ENCODE assay signal across 20 cellular contexts in genomic region chr18:47829831-47830230, GRCh38.
DNase-seq lines count a peak whose midpoint lies in the region; ATAC-seq, FAIRE-seq and TF ChIP-seq lines count a peak whose summit lies in the region.
"Had no signal": no experiment of that assay in that cellular context is flagged by ENCODE, and none has a peak within 500 bp of the region (broad histone marks: within the 10 kb centered on the region; RNA-seq: fewer than 3 reads in every experiment).

No MANE protein-coding gene starts in this region.

- H3K4me1 ChIP-seq in astrocyte (ENCODE audit: insufficient read depth, low read length): no peaks in the 10 kb centered on the region
- H3K4me1 ChIP-seq in endodermal cell (ENCODE audit: control insufficient read depth, insufficient read depth, low read length): peaks cover 3% of the 10 kb centered on the region
- H3K4me1 ChIP-seq in thyroid gland: peaks cover 26 to 35% of the 10 kb centered on the region in 2 donors
- H3K4me1 ChIP-seq: BLaER1 treated with 17β-estradiol and CSF1 and Interleukin-3, amounts not matched to agents 10 nM and 100 nM; Caco-2 had no signal

- H3K36me3 Mint-ChIP-seq in astrocyte (ENCODE audit: low read depth, unreplicated experiment): peaks cover 25% of the 10 kb centered on the region
- H3K36me3 Mint-ChIP-seq in endodermal cell (ENCODE audit: low read depth): peaks cover 83% of the 10 kb centered on the region

- H3K27ac ChIP-seq in astrocyte (ENCODE audit: low read depth, low read length) (no peak overlapping the region), endodermal cell (ENCODE audit: low read depth, low read length) (no peak overlapping the region), thyroid gland (peak overlapping the region in 2 of 3 donors; percentile 32 to 51)
- H3K27ac ChIP-seq: 22Rv1; BLaER1 treated with 17β-estradiol and CSF1 and Interleukin-3, amounts not matched to agents 10 nM and 100 nM; C4-2B had no signal

- no peaks in the 10 kb centered on the region for H3K27me3 Mint-ChIP-seq in astrocyte (ENCODE audit: low read depth, unreplicated experiment)
- no peaks in the 10 kb centered on the region for H3K27me3 Mint-ChIP-seq in endodermal cell (ENCODE audit: insufficient read depth)
- H3K27me3 Mint-ChIP-seq: B cell; CD4-positive, alpha-beta T cell had no signal

- H3K9me3 ChIP-seq in astrocyte (ENCODE audit: insufficient read depth, low read depth, low read length): no peaks in the 10 kb centered on the region
- H3K9me3 ChIP-seq in endodermal cell (ENCODE audit: control insufficient read depth, low read length): peaks cover 47% of the 10 kb centered on the region
- H3K9me3 ChIP-seq in thyroid gland: no peaks in the 10 kb centered on the region
- H3K9me3 ChIP-seq: A549, Caco-2 had no signal

- H3K9ac ChIP-seq in astrocyte (ENCODE audit: low read length) (no peak overlapping the region), endodermal cell (ENCODE audit: extremely low read depth, low read length, poor library complexity, severe bottlenecking) (no peak overlapping the region)
- H3K9ac ChIP-seq: BLaER1 treated with 17β-estradiol and CSF1 and Interleukin-3, amounts not matched to agents 10 nM and 100 nM had no signal

- no peak for TF ChIP-seq POLR2A in thyroid gland (IDR thresholded peaks at IDR 0.05)

- no peak for FAIRE-seq in astrocyte (lab: Jason Lieb, UNC)
- FAIRE-seq: A549, G401.6, GM12891, GM19239 had no signal

- no peak for ATAC-seq in HG03342 (IDR thresholded peaks at IDR 0.05; ENCODE audit: unreplicated experiment)
- ATAC-seq: A549; CD8-positive, alpha-beta T cell had no signal

- TF ChIP-seq CTCF in astrocyte (IDR thresholded peaks at IDR 0.05; ENCODE audit: insufficient read depth, low read depth, low read length) (no peak), endodermal cell (conservative IDR thresholded peaks at IDR 0.05) (no peak), thyroid gland (IDR thresholded peaks at IDR 0.05) (no peak)

- H3K79me2 ChIP-seq in astrocyte (ENCODE audit: insufficient read depth, low read length): no peaks in the 10 kb centered on the region

- 100% methylated on average over 2 of the region's 3 CpGs; no CpG with 5 or more reads in 1 of the 2 experiments for WGBS in endodermal cell (ENCODE audit: insufficient coverage in 1 of 2, insufficient read length in 1 of 2), 2 experiments
- 93% methylated on average over 3 of the region's 3 CpGs for WGBS in thyroid gland, 2 donors

- intact Hi-C loops in thyroid gland (cut with DNase I): no loop called here

- DNase-seq in astrocyte (ENCODE audit: low read depth): peak; percentile 49
- DNase-seq in endodermal cell: no peak
- DNase-seq in thyroid gland: no peak
- no peak for DNase-seq in activated gamma-delta T cell treated with Interleukin-2 at 50 U/mL for 16 hours
- DNase-seq: AML-193; Caco-2; Calu3; CD4-positive, alpha-beta T cell; CD8-positive, alpha-beta T cell; DMS79 treated with DMSO at 0.1 percent for 48 hours; GF-D8 had no signal

- H3K27me3 ChIP-seq in astrocyte (ENCODE audit: insufficient read depth, low read length): no peaks in the 10 kb centered on the region
- no peaks in the 10 kb centered on the region for H3K27me3 ChIP-seq in endodermal cell (ENCODE audit: control insufficient read depth, insufficient read depth, low read length, poor library complexity, severe bottlenecking)
- H3K27me3 ChIP-seq in thyroid gland: no peaks in the 10 kb centered on the region
- H3K27me3 ChIP-seq: BLaER1 treated with 17β-estradiol and CSF1 and Interleukin-3, amounts not matched to agents 10 nM and 100 nM had no signal

- H3K4me3 Mint-ChIP-seq in astrocyte (ENCODE audit: unreplicated experiment): no peak overlapping the region
- no peak overlapping the region for H3K4me3 Mint-ChIP-seq in endodermal cell
- H3K4me3 Mint-ChIP-seq: B cell; CD4-positive, alpha-beta T cell; CD8-positive, alpha-beta T cell had no signal

- no peaks in the 10 kb centered on the region for H4K20me1 ChIP-seq in astrocyte (ENCODE audit: insufficient read depth, low read length)
- H4K20me1 ChIP-seq: BLaER1 treated with 17β-estradiol and CSF1 and Interleukin-3, amounts not matched to agents 10 nM and 100 nM had no signal

- H3K4me2 ChIP-seq in astrocyte (ENCODE audit: low read length): no peak overlapping the region
- H3K4me2 ChIP-seq: A549; BLaER1 treated with 17β-estradiol and CSF1 and Interleukin-3, amounts not matched to agents 10 nM and 100 nM had no signal

- H3K27ac Mint-ChIP-seq in astrocyte (ENCODE audit: unreplicated experiment): no peak overlapping the region
- no peak overlapping the region for H3K27ac Mint-ChIP-seq in endodermal cell
- H3K27ac Mint-ChIP-seq: B cell; CD4-positive, alpha-beta T cell had no signal

- H3K4me1 Mint-ChIP-seq in astrocyte (ENCODE audit: low read depth, unreplicated experiment) (peaks cover 12% of the 10 kb centered on the region), endodermal cell (no peaks in the 10 kb centered on the region)

- H3K4me3 ChIP-seq in astrocyte (ENCODE audit: insufficient read depth, low read depth, low read length) (no peak overlapping the region), endodermal cell (ENCODE audit: low read length) (peak overlapping the region; percentile 38), thyroid gland (replicated peaks in 1 of 3) (no peak overlapping the region)
- H3K4me3 ChIP-seq: A549; BLaER1 treated with 17β-estradiol and CSF1 and Interleukin-3, amounts not matched to agents 10 nM and 100 nM had no signal

- H3K36me3 ChIP-seq in astrocyte (ENCODE audit: insufficient read depth, low read length): no peaks in the 10 kb centered on the region
- peaks cover 85% of the 10 kb centered on the region for H3K36me3 ChIP-seq in endodermal cell (ENCODE audit: control insufficient read depth, insufficient read depth, low read length)
- H3K36me3 ChIP-seq in thyroid gland: no peaks in the 10 kb centered on the region

- no peak overlapping the region for H2AFZ ChIP-seq in astrocyte (ENCODE audit: low read depth, low read length)

- H3K9me3 Mint-ChIP-seq in astrocyte (ENCODE audit: unreplicated experiment): peaks cover 3% of the 10 kb centered on the region
- H3K9me3 Mint-ChIP-seq in endodermal cell: peaks cover 23% of the 10 kb centered on the region

Comparison
In these comparisons a context has a peak if more than half of its experiments do, and no peak if none do; other contexts are left out.
1. H3K27ac ChIP-seq: peak in thyroid gland (2 of 3); none in astrocyte (single experiment) and endodermal cell (single experiment).